In genomic region chr2:73290049-73290839, GRCh38 we compare ENCODE assay signal across 9 cellular contexts. TPM values are rescaled to one million over a fixed set of nuclear protein-coding genes. Genes with fewer than 3 reads are reported as not detected.
DNase-seq lines count a peak whose midpoint lies in the region; ATAC-seq and TF ChIP-seq lines count a peak whose summit lies in the region.
"Had no signal": no experiment of that assay in that cellular context is flagged by ENCODE, and none has a peak within 500 bp of the region (broad histone marks: within the 10 kb centered on the region; RNA-seq: fewer than 3 reads in every experiment).

No MANE protein-coding gene starts in this region.

- intact Hi-C loops in upper lobe of right lung (cut with DNase I): no loop called here

- H3K27me3 ChIP-seq in OCI-LY3 (ENCODE audit: low read depth, low read length) (peaks cover 16% of the 10 kb centered on the region), kidney epithelial cell (ENCODE audit: control insufficient read depth, insufficient read depth, low read length) (peaks cover 56% of the 10 kb centered on the region), upper lobe of right lung (peaks cover 77% of the 10 kb centered on the region)

- H3K4me3 Mint-ChIP-seq in activated naive CD4-positive, alpha-beta T cell treated with anti-CD3 and anti-CD28 coated beads, Interleukin-2, amount 50 U/mL, for 24 hours: peak overlapping the region; percentile 77

- H3K9me3 Mint-ChIP-seq in activated naive CD4-positive, alpha-beta T cell treated with anti-CD3 and anti-CD28 coated beads, Interleukin-2, amount 50 U/mL, for 24 hours: no peaks in the 10 kb centered on the region

- H3K9ac ChIP-seq in OCI-LY3 (ENCODE audit: low read length): no peak overlapping the region

- H3K27me3 Mint-ChIP-seq in activated naive CD4-positive, alpha-beta T cell treated with anti-CD3 and anti-CD28 coated beads, Interleukin-2, amount 50 U/mL, for 24 hours: peaks cover 12% of the 10 kb centered on the region

- ATAC-seq in upper lobe of right lung (peak; percentile 19), HG02870 (IDR thresholded peaks at IDR 0.05; ENCODE audit: unreplicated experiment) (no peak)

- H3K4me3 ChIP-seq in OCI-LY3 (ENCODE audit: low read length): no peak overlapping the region
- H3K4me3 ChIP-seq in kidney epithelial cell (ENCODE audit: low read depth, low read length): no peak overlapping the region
- H3K4me3 ChIP-seq in upper lobe of right lung: no peak overlapping the region

- peak; percentile 91 for TF ChIP-seq CTCF in OCI-LY3 (IDR thresholded peaks at IDR 0.05; ENCODE audit: low read depth, low read length)
- peak; percentile 82 for TF ChIP-seq CTCF in kidney epithelial cell (IDR thresholded peaks at IDR 0.05; ENCODE audit: insufficient read depth, low read length, poor library complexity, severe bottlenecking)
- peak; percentile 40 for TF ChIP-seq CTCF in upper lobe of right lung (IDR thresholded peaks at IDR 0.05)

- peaks cover 20% of the 10 kb centered on the region for H3K4me1 Mint-ChIP-seq in activated naive CD4-positive, alpha-beta T cell treated with anti-CD3 and anti-CD28 coated beads, Interleukin-2, amount 50 U/mL, for 24 hours

- H2AFZ ChIP-seq in OCI-LY3 (ENCODE audit: low read depth, low read length): no peak overlapping the region

- H3K27ac ChIP-seq in OCI-LY3 (ENCODE audit: low read length) (no peak overlapping the region), upper lobe of right lung (no peak overlapping the region)

- H4K20me1 ChIP-seq in OCI-LY3 (ENCODE audit: insufficient read depth, low read length): no peaks in the 10 kb centered on the region

- H3K36me3 ChIP-seq in OCI-LY3 (replicated peaks; ENCODE audit: low read depth, low read length) (no peaks in the 10 kb centered on the region), kidney epithelial cell (ENCODE audit: control insufficient read depth, insufficient read depth, low read length) (no peaks in the 10 kb centered on the region), upper lobe of right lung (no peaks in the 10 kb centered on the region)

- peak; percentile 52 for DNase-seq in DMS153 (lab: John Stamatoyannopoulos, UW)
- DNase-seq in HT-29 (ENCODE audit: low spot score): peak; percentile 72
- DNase-seq in kidney epithelial cell (ENCODE audit: low read depth): no peak
- no peak for DNase-seq in upper lobe of right lung
- no peak for DNase-seq in foreskin melanocyte

- H3K9me3 ChIP-seq in OCI-LY3 (ENCODE audit: insufficient read depth, low read length) (no peaks in the 10 kb centered on the region), upper lobe of right lung (no peaks in the 10 kb centered on the region)

- no peaks in the 10 kb centered on the region for H3K36me3 Mint-ChIP-seq in activated naive CD4-positive, alpha-beta T cell treated with anti-CD3 and anti-CD28 coated beads, Interleukin-2, amount 50 U/mL, for 24 hours

- H3K27ac Mint-ChIP-seq in activated naive CD4-positive, alpha-beta T cell treated with anti-CD3 and anti-CD28 coated beads, Interleukin-2, amount 50 U/mL, for 24 hours: no peak overlapping the region

- no peaks in the 10 kb centered on the region for H3K79me2 ChIP-seq in OCI-LY3 (ENCODE audit: low read length)

- H3K4me1 ChIP-seq in OCI-LY3 (ENCODE audit: low read length) (peaks cover 17% of the 10 kb centered on the region), upper lobe of right lung (peaks cover 14% of the 10 kb centered on the region)

- no peak overlapping the region for H3K4me2 ChIP-seq in OCI-LY3 (ENCODE audit: low read length)

RNA-seq across cellular contexts. Expression of gene EGR4, which starts 3.1 kb away (rescaled TPM):
- total RNA-seq in HT-29 (2014; rRNA removed; shearing (Covaris generic)): 0.37 and 2.2 TPM in 2 replicates
- total RNA-seq in kidney epithelial cell (not detected in 2 replicates), upper lobe of right lung (not detected)
- total RNA-seq: skeletal muscle tissue had no signal

RNA-seq across cellular contexts. Expression of gene FBXO41, which starts 6.0 kb away (rescaled TPM):
- total RNA-seq in HT-29 (2014; rRNA removed; shearing (Covaris generic)): 18.0 and 26.8 TPM in 2 replicates
- total RNA-seq in kidney epithelial cell: 7.0 and 9.9 TPM in 2 replicates
- 2.1 TPM for total RNA-seq in upper lobe of right lung

RNA-seq across cellular contexts. Expression of gene CCT7, which starts 56.1 kb away (rescaled TPM):
- total RNA-seq in HT-29 (2014; rRNA removed; shearing (Covaris generic)): 502 and 515 TPM in 2 replicates
- total RNA-seq in kidney epithelial cell: 254 and 277 TPM in 2 replicates
- 152 TPM for total RNA-seq in upper lobe of right lung

RNA-seq across cellular contexts. Expression of gene PRADC1, which starts 57.2 kb away (rescaled TPM):
- total RNA-seq in HT-29 (2014; rRNA removed; shearing (Covaris generic)): 24.1 and 29.7 TPM in 2 replicates
- total RNA-seq in kidney epithelial cell (6.6 and 7.8 TPM in 2 replicates), upper lobe of right lung (15.5 TPM)

Comparison
In these comparisons a context has a peak if more than half of its experiments do, and no peak if none do; other contexts are left out.
1. DNase-seq: peak in DMS153 (single experiment) and HT-29 (single experiment); none in kidney epithelial cell (single experiment), upper lobe of right lung (single experiment) and foreskin melanocyte (single experiment).
2. CTCF ChIP-seq: peak in every context shown above with its lines; median percentile 91 in OCI-LY3; 82 in kidney epithelial cell; 40 in upper lobe of right lung.